8 cellular contexts compared by ENCODE assay signal in the genomic region with DNA sequence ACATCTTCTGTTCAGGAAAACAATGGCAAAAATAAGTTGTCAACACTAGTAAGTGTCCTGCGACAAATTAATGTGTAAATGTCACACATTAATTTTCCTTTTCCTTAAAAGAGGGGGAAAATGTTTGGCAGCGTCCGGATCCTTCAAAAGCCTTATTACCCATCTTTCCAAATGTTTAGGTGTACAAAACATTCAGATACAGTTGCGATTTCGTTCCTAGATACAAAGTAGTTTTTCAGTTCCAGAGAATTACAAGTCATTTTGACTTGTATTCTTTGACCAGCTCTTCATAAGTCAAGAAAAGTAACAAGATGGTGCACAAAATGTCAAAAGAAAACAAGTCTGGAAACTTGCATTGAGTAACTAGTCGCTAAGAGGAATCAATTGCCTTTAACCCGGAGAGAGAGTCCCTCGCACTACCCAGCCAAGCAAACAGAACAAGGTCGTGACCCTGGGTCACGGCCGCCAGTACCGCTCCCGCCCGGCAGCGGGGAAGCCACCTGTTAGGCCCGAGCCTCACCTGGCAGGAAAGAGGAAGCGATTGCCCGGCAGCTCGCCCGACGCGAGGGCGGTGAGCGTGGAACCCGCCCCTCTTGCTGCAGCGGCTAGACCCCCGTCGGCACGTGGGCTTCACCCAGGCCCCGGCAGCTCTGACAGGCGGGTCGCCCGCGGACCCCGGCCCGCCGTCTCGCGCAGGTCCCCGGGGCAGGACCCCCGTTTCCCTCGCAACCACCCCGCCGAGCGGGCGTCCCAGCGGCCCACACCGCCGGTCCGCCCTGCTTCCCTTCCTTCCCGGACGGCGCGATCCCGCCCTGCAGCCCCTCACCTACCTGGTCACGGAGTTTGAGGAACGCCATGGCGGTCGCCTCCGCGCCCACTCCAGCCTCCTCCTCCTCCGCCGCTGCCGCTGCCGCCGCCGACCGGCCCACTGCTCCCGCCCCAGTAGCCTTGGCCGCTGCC.
A peak's percentile ranks its signal among the peaks of the same experiment; 100 is the strongest.
DNase-seq lines count a peak whose midpoint lies in the region; ATAC-seq, FAIRE-seq and TF ChIP-seq lines count a peak whose summit lies in the region.

No MANE protein-coding gene starts in this region.

- H3K9me3 ChIP-seq in colonic mucosa (no peaks in the 10 kb centered on the region), lung (ENCODE audit: control insufficient read depth in 2 of 2, insufficient read depth in 1 of 2, low read length in 1 of 2) (no peaks in the 10 kb centered on the region)

- H3K27me3 ChIP-seq in GM23338 (ENCODE audit: insufficient read depth) (no peaks in the 10 kb centered on the region), colonic mucosa (no peaks in the 10 kb centered on the region), lung (ENCODE audit: control insufficient read depth, insufficient read depth) (no peaks in the 10 kb centered on the region)

- intact Hi-C loops in colonic mucosa (cut with DNase I) = no loop called here

- H2AFZ ChIP-seq in GM23338 = no peak overlapping the region

- no peaks in the 10 kb centered on the region; the same call in 1 of the 2 replicates for H3K9me2 ChIP-seq in GM23338 (ENCODE audit: insufficient read depth)

- DNase-seq in GM12892 (ENCODE audit: insufficient read length) = peak; percentile 53
- DNase-seq in GM23338 (ENCODE audit: low spot score) = peak; percentile 86
- peak; percentile 22 to 34 for DNase-seq in Kasumi-1 (lab: John Stamatoyannopoulos, UW)
- DNase-seq in activated CD4-positive, CD25-positive, alpha-beta regulatory T cell treated with anti-CD3 and anti-CD28 coated beads, Interleukin-2, amount 50 U/mL, for 16 hours (ENCODE audit: low read depth, low spot score) = peak; percentile 30
- DNase-seq in colonic mucosa = peak; percentile 82
- DNase-seq in lung (ENCODE audit: low spot score) = peak; percentile 67
- DNase-seq in stimulated activated CD8-positive, alpha-beta memory T cell treated with anti-CD3 and anti-CD28 coated beads, Interleukin-12 subunit alpha, Interleukin-12 subunit beta, amount 100 ng/mL, for 1 hour (ENCODE audit: low read depth) = peak; percentile 31
- DNase-seq in H4 (ENCODE audit: low spot score) = no peak

- no peaks in the 10 kb centered on the region; the same call in 1 of the 2 replicates for H3K36me3 ChIP-seq in GM23338 (ENCODE audit: insufficient read depth)
- H3K36me3 ChIP-seq in colonic mucosa = no peaks in the 10 kb centered on the region
- no peaks in the 10 kb centered on the region for H3K36me3 ChIP-seq in lung (ENCODE audit: control insufficient read depth in 2 of 2, insufficient read depth in 2 of 2, low read length in 2 of 2)

- H3K36me3 Mint-ChIP-seq in GM23338 (ENCODE audit: low read depth) = peaks cover 16% of the 10 kb centered on the region

- peak overlapping the region; percentile 31; the same call in 1 of the 2 replicates for H3K27ac Mint-ChIP-seq in GM23338

- H3K9me3 Mint-ChIP-seq in GM23338 = peaks cover 4% of the 10 kb centered on the region; the same call in 2 of the 3 replicates

- H3K79me2 ChIP-seq in GM23338 (replicated peaks; ENCODE audit: insufficient read depth) = peaks cover 77% of the 10 kb centered on the region

- ATAC-seq in GM23338 (peak; percentile 73), lung (ENCODE audit: insufficient read depth, low FRiP score) (peak; percentile 43)

- peaks cover 32% of the 10 kb centered on the region for H3K4me1 Mint-ChIP-seq in GM23338

- peak overlapping the region; percentile 72 to 87 for H3K9ac ChIP-seq in colonic mucosa (ENCODE audit: low read depth in 2 of 2, low read length in 2 of 2)

- no peak for TF ChIP-seq CTCF in GM23338 (conservative IDR thresholded peaks at IDR 0.05; ENCODE audit: low read depth in 2 of 2)
- no peak for TF ChIP-seq CTCF in colonic mucosa (IDR thresholded peaks at IDR 0.05)
- TF ChIP-seq CTCF in lung (IDR thresholded peaks at IDR 0.05; ENCODE audit: control extremely low read depth, extremely low read depth) = no peak

- peak overlapping the region; percentile 82 for H3K4me2 ChIP-seq in GM23338

- H3K27ac ChIP-seq in GM23338 (ENCODE audit: low read depth) = peak overlapping the region; percentile 24; the same call in 1 of the 2 replicates
- H3K27ac ChIP-seq in colonic mucosa = peak overlapping the region; percentile 90
- H3K27ac ChIP-seq in lung (ENCODE audit: low read depth in 1 of 2, low read length in 1 of 2) = peak overlapping the region; percentile 79

- peaks cover 20% of the 10 kb centered on the region for H3K4me1 ChIP-seq in GM23338 (ENCODE audit: insufficient read depth)
- H3K4me1 ChIP-seq in colonic mucosa = peaks cover 6% of the 10 kb centered on the region
- peaks cover 0 to 3% of the 10 kb centered on the region in 2 donors for H3K4me1 ChIP-seq in lung (ENCODE audit: control insufficient read depth in 2 of 2, insufficient read depth in 2 of 2, low read length in 2 of 2)

- peaks cover 24% of the 10 kb centered on the region for H4K20me1 ChIP-seq in GM23338 (replicated peaks; ENCODE audit: insufficient read depth)

- H3F3A ChIP-seq in GM23338 (replicated peaks; ENCODE audit: low read depth) = 0 out of 2 replicates have a peak, but pooled peaks cover 4% of the 10 kb centered on the region

- peak overlapping the region; percentile 65 for H3K4me3 ChIP-seq in GM23338
- H3K4me3 ChIP-seq in colonic mucosa = peak overlapping the region; percentile 99
- peak overlapping the region; percentile 88 for H3K4me3 ChIP-seq in lung

- H3K27me3 Mint-ChIP-seq in GM23338 (ENCODE audit: insufficient read depth, low read depth, poor library complexity) = peaks cover 7% of the 10 kb centered on the region

- H3K4me3 Mint-ChIP-seq in GM23338 = peak overlapping the region; percentile 89

- TF ChIP-seq POLR2A in GM12892 (IDR thresholded peaks at IDR 0.05; ENCODE audit: low read depth, low read length) = peak; percentile 34; the same call in 1 of the 2 replicates

- WGBS in lung, 2 donors = 4 to 5% methylated on average over 65 to 70 of the region's 70 CpGs

- peak; percentile 90 for FAIRE-seq in GM12892 (lab: Jason Lieb, UNC)

TF ChIP-seq in GM23338, 12 proteins besides CTCF, POLR2A, EP300 and RAD21 (continues in another document):
- TF ChIP-seq STAT1 (IDR thresholded peaks at IDR 0.05; ENCODE audit: unreplicated experiment) (no peak), JUNB (IDR thresholded peaks at IDR 0.05; ENCODE audit: unreplicated experiment) (no peak), NANOG (IDR thresholded peaks at IDR 0.05; ENCODE audit: borderline replicate concordance) (no peak), REST (IDR thresholded peaks at IDR 0.05; ENCODE audit: unreplicated experiment) (no peak), ZNF114 (CRISPR knock-in tag; IDR thresholded peaks at IDR 0.05) (no peak), EZH2 (IDR thresholded peaks at IDR 0.05; ENCODE audit: low read depth, unreplicated experiment) (no peak), EZH2phosphoT487 (IDR thresholded peaks at IDR 0.05; ENCODE audit: unreplicated experiment) (no peak), ZNF331 (CRISPR knock-in tag; IDR thresholded peaks at IDR 0.05; ENCODE audit: low read depth) (no peak), CREB1 (CRISPR knock-in tag; IDR thresholded peaks at IDR 0.05; ENCODE audit: low read depth) (no peak)
- TF ChIP-seq, protein P1, sequence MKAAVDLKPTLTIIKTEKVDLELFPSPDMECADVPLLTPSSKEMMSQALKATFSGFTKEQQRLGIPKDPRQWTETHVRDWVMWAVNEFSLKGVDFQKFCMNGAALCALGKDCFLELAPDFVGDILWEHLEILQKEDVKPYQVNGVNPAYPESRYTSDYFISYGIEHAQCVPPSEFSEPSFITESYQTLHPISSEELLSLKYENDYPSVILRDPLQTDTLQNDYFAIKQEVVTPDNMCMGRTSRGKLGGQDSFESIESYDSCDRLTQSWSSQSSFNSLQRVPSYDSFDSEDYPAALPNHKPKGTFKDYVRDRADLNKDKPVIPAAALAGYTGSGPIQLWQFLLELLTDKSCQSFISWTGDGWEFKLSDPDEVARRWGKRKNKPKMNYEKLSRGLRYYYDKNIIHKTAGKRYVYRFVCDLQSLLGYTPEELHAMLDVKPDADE (IDR thresholded peaks at IDR 0.05) = no peak

Comparison
In these comparisons a context has a peak if more than half of its experiments do, and no peak if none do; other contexts are left out.
1. H3K27ac ChIP-seq: peak in every context shown above with its lines; median percentile 90 in colonic mucosa; 79 in lung; 24 in GM23338.